Comparison of ENCODE assay signal across 1 cellular context in the genomic region with DNA sequence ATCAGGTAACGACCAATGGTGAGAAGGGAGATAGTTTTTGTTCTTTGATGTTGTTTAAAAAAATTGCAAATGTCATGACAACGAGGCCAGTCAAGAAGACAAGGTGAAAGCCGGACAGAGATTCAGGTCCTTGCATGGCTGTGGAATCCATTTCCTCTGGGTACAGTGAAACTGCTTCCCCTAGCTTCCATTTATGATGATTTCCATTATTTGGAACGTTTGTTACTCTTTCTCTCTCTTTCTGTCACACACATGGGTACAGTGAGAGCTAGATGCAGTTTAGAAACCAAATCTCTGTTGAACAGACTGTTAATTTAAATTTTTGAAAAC.
A peak's percentile ranks its signal among the peaks of the same experiment; 100 is the strongest.
TF ChIP-seq lines count a peak whose summit lies in the region.

No MANE protein-coding gene starts in this region.

TF ChIP-seq in HepG2, 621 proteins besides CTCF, POLR2A, EP300 and RAD21 (continued from another document and continues in another):
- TF ChIP-seq, protein P1, sequence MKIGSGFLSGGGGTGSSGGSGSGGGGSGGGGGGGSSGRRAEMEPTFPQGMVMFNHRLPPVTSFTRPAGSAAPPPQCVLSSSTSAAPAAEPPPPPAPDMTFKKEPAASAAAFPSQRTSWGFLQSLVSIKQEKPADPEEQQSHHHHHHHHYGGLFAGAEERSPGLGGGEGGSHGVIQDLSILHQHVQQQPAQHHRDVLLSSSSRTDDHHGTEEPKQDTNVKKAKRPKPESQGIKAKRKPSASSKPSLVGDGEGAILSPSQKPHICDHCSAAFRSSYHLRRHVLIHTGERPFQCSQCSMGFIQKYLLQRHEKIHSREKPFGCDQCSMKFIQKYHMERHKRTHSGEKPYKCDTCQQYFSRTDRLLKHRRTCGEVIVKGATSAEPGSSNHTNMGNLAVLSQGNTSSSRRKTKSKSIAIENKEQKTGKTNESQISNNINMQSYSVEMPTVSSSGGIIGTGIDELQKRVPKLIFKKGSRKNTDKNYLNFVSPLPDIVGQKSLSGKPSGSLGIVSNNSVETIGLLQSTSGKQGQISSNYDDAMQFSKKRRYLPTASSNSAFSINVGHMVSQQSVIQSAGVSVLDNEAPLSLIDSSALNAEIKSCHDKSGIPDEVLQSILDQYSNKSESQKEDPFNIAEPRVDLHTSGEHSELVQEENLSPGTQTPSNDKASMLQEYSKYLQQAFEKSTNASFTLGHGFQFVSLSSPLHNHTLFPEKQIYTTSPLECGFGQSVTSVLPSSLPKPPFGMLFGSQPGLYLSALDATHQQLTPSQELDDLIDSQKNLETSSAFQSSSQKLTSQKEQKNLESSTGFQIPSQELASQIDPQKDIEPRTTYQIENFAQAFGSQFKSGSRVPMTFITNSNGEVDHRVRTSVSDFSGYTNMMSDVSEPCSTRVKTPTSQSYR (CRISPR knock-in tag; IDR thresholded peaks at IDR 0.05; ENCODE audit: borderline replicate concordance) = no peak
- TF ChIP-seq, protein P2, sequence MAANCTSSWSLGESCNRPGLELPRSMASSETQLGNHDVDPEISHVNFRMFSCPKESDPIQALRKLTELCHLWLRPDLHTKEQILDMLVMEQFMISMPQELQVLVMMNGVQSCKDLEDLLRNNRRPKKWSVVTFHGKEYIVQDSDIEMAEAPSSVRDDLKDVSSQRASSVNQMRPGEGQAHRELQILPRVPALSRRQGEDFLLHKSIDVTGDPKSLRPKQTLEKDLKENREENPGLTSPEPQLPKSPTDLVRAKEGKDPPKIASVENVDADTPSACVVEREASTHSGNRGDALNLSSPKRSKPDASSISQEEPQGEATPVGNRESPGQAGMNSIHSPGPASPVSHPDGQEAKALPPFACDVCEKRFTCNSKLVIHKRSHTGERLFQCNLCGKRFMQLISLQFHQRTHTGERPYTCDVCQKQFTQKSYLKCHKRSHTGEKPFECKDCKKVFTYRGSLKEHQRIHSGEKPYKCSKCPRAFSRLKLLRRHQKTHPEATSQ (CRISPR knock-in tag; IDR thresholded peaks at IDR 0.05; ENCODE audit: borderline replicate concordance) = no peak
- TF ChIP-seq ZNF282 (IDR thresholded peaks at IDR 0.05; ENCODE audit: partially characterized antibody) (no peak), ZNF383 (CRISPR knock-in tag; IDR thresholded peaks at IDR 0.05; ENCODE audit: borderline replicate concordance) (0 out of 2 replicates have a peak, but pooled peaks have one; percentile 61), ZMYM3 (CRISPR knock-in tag; IDR thresholded peaks at IDR 0.05) (no peak), ZMYM4 (CRISPR knock-in tag; IDR thresholded peaks at IDR 0.05) (no peak), ZBTB7B (CRISPR knock-in tag; IDR thresholded peaks at IDR 0.05) (no peak), FOXO1 (CRISPR knock-in tag; IDR thresholded peaks at IDR 0.05) (no peak), ZNF543 (CRISPR knock-in tag; IDR thresholded peaks at IDR 0.05) (peak; percentile 85; the same call in 1 of the 2 replicates), NFIB (CRISPR knock-in tag; IDR thresholded peaks at IDR 0.05; ENCODE audit: borderline replicate concordance) (no peak), ZNF460 (CRISPR knock-in tag; IDR thresholded peaks at IDR 0.05; ENCODE audit: borderline replicate concordance) (no peak), ZNF33A (CRISPR knock-in tag; IDR thresholded peaks at IDR 0.05; ENCODE audit: borderline replicate concordance) (no peak), HNRNPL (IDR thresholded peaks at IDR 0.05; ENCODE audit: low read depth, low read length) (no peak), KAT2B (IDR thresholded peaks at IDR 0.05; ENCODE audit: borderline replicate concordance, low read depth, low read length) (no peak), HMG20B (CRISPR knock-in tag; conservative IDR thresholded peaks at IDR 0.05) (no peak), ZC3H13 (CRISPR knock-in tag; IDR thresholded peaks at IDR 0.05) (no peak), ASH2L (IDR thresholded peaks at IDR 0.05; ENCODE audit: insufficient read length, low read depth, low read length) (no peak)
- TF ChIP-seq, protein P3, sequence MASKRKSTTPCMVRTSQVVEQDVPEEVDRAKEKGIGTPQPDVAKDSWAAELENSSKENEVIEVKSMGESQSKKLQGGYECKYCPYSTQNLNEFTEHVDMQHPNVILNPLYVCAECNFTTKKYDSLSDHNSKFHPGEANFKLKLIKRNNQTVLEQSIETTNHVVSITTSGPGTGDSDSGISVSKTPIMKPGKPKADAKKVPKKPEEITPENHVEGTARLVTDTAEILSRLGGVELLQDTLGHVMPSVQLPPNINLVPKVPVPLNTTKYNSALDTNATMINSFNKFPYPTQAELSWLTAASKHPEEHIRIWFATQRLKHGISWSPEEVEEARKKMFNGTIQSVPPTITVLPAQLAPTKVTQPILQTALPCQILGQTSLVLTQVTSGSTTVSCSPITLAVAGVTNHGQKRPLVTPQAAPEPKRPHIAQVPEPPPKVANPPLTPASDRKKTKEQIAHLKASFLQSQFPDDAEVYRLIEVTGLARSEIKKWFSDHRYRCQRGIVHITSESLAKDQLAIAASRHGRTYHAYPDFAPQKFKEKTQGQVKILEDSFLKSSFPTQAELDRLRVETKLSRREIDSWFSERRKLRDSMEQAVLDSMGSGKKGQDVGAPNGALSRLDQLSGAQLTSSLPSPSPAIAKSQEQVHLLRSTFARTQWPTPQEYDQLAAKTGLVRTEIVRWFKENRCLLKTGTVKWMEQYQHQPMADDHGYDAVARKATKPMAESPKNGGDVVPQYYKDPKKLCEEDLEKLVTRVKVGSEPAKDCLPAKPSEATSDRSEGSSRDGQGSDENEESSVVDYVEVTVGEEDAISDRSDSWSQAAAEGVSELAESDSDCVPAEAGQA (IDR thresholded peaks at IDR 0.05; ENCODE audit: low read depth) = no peak
- TF ChIP-seq, protein P3 (CRISPR knock-in tag; IDR thresholded peaks at IDR 0.05; ENCODE audit: borderline replicate concordance) = no peak
- TF ChIP-seq, protein P4, sequence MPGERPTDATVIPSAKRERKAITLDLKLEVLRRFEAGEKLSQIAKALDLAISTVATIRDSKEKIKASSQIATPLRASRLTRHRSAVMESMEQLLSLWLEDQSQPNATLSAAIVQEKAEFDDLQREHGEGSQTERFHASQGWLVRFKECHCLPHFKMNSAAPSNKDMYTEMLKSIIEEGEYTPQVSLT (CRISPR knock-in tag; IDR thresholded peaks at IDR 0.05; ENCODE audit: borderline replicate concordance, low read depth) = no peak
- TF ChIP-seq, protein P5, sequence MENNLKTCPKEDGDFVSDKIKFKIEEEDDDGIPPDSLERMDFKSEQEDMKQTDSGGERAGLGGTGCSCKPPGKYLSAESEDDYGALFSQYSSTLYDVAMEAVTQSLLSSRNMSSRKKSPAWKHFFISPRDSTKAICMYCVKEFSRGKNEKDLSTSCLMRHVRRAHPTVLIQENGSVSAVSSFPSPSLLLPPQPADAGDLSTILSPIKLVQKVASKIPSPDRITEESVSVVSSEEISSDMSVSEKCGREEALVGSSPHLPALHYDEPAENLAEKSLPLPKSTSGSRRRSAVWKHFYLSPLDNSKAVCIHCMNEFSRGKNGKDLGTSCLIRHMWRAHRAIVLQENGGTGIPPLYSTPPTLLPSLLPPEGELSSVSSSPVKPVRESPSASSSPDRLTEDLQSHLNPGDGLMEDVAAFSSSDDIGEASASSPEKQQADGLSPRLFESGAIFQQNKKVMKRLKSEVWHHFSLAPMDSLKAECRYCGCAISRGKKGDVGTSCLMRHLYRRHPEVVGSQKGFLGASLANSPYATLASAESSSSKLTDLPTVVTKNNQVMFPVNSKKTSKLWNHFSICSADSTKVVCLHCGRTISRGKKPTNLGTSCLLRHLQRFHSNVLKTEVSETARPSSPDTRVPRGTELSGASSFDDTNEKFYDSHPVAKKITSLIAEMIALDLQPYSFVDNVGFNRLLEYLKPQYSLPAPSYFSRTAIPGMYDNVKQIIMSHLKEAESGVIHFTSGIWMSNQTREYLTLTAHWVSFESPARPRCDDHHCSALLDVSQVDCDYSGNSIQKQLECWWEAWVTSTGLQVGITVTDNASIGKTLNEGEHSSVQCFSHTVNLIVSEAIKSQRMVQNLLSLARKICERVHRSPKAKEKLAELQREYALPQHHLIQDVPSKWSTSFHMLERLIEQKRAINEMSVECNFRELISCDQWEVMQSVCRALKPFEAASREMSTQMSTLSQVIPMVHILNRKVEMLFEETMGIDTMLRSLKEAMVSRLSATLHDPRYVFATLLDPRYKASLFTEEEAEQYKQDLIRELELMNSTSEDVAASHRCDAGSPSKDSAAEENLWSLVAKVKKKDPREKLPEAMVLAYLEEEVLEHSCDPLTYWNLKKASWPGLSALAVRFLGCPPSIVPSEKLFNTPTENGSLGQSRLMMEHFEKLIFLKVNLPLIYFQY (CRISPR knock-in tag; IDR thresholded peaks at IDR 0.05; ENCODE audit: borderline replicate concordance) = no peak
- TF ChIP-seq, protein P6, sequence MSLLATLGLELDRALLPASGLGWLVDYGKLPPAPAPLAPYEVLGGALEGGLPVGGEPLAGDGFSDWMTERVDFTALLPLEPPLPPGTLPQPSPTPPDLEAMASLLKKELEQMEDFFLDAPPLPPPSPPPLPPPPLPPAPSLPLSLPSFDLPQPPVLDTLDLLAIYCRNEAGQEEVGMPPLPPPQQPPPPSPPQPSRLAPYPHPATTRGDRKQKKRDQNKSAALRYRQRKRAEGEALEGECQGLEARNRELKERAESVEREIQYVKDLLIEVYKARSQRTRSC (CRISPR knock-in tag; IDR thresholded peaks at IDR 0.05; ENCODE audit: low read depth) = no peak
- TF ChIP-seq, protein P7, sequence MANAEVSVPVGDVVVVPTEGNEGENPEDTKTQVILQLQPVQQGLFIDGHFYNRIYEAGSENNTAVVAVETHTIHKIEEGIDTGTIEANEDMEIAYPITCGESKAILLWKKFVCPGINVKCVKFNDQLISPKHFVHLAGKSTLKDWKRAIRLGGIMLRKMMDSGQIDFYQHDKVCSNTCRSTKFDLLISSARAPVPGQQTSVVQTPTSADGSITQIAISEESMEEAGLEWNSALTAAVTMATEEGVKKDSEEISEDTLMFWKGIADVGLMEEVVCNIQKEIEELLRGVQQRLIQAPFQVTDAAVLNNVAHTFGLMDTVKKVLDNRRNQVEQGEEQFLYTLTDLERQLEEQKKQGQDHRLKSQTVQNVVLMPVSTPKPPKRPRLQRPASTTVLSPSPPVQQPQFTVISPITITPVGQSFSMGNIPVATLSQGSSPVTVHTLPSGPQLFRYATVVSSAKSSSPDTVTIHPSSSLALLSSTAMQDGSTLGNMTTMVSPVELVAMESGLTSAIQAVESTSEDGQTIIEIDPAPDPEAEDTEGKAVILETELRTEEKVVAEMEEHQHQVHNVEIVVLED (CRISPR knock-in tag; IDR thresholded peaks at IDR 0.05; ENCODE audit: borderline replicate concordance) = no peak
- TF ChIP-seq, protein P8, sequence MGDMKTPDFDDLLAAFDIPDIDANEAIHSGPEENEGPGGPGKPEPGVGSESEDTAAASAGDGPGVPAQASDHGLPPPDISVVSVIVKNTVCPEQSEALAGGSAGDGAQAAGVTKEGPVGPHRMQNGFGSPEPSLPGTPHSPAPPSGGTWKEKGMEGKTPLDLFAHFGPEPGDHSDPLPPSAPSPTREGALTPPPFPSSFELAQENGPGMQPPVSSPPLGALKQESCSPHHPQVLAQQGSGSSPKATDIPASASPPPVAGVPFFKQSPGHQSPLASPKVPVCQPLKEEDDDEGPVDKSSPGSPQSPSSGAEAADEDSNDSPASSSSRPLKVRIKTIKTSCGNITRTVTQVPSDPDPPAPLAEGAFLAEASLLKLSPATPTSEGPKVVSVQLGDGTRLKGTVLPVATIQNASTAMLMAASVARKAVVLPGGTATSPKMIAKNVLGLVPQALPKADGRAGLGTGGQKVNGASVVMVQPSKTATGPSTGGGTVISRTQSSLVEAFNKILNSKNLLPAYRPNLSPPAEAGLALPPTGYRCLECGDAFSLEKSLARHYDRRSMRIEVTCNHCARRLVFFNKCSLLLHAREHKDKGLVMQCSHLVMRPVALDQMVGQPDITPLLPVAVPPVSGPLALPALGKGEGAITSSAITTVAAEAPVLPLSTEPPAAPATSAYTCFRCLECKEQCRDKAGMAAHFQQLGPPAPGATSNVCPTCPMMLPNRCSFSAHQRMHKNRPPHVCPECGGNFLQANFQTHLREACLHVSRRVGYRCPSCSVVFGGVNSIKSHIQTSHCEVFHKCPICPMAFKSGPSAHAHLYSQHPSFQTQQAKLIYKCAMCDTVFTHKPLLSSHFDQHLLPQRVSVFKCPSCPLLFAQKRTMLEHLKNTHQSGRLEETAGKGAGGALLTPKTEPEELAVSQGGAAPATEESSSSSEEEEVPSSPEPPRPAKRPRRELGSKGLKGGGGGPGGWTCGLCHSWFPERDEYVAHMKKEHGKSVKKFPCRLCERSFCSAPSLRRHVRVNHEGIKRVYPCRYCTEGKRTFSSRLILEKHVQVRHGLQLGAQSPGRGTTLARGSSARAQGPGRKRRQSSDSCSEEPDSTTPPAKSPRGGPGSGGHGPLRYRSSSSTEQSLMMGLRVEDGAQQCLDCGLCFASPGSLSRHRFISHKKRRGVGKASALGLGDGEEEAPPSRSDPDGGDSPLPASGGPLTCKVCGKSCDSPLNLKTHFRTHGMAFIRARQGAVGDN (CRISPR knock-in tag; IDR thresholded peaks at IDR 0.05) = no peak
- TF ChIP-seq, protein P9, sequence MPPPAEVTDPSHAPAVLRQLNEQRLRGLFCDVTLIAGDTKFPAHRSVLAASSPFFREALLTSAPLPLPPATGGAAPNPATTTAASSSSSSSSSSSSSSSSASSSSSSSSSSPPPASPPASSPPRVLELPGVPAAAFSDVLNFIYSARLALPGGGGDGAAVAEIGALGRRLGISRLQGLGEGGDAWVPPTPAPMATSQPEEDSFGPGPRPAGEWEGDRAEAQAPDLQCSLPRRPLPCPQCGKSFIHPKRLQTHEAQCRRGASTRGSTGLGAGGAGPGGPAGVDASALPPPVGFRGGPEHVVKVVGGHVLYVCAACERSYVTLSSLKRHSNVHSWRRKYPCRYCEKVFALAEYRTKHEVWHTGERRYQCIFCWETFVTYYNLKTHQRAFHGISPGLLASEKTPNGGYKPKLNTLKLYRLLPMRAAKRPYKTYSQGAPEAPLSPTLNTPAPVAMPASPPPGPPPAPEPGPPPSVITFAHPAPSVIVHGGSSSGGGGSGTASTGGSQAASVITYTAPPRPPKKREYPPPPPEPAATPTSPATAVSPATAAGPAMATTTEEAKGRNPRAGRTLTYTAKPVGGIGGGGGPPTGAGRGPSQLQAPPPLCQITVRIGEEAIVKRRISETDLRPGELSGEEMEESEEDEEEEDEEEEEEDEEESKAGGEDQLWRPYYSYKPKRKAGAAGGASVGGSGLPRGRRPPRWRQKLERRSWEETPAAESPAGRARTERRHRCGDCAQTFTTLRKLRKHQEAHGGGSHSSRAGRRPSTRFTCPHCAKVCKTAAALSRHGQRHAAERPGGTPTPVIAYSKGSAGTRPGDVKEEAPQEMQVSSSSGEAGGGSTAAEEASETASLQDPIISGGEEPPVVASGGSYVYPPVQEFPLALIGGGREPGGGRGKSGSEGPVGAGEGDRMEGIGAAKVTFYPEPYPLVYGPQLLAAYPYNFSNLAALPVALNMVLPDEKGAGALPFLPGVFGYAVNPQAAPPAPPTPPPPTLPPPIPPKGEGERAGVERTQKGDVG (CRISPR knock-in tag; IDR thresholded peaks at IDR 0.05; ENCODE audit: borderline replicate concordance) = no peak
